Comparison of ENCODE assay signal across 26 cellular contexts in genomic region chr2:171241771-171242170, GRCh38.
A peak's percentile ranks its signal among the peaks of the same experiment; 100 is the strongest.
DNase-seq lines count a peak whose midpoint lies in the region; ATAC-seq, FAIRE-seq and TF ChIP-seq lines count a peak whose summit lies in the region.
"Had no signal": no experiment of that assay in that cellular context is flagged by ENCODE, and none has a peak within 500 bp of the region (broad histone marks: within the 10 kb centered on the region; RNA-seq: fewer than 3 reads in every experiment).

No MANE protein-coding gene starts in this region.

- H3K4me1 Mint-ChIP-seq in MCF 10A (ENCODE audit: insufficient read depth, unreplicated experiment), result no peaks in the 10 kb centered on the region
- no peaks in the 10 kb centered on the region for H3K4me1 Mint-ChIP-seq in effector memory CD8-positive, alpha-beta T cell (ENCODE audit: low read depth in 2 of 2)

- CTCF ChIA-PET in mammary epithelial cell (lab: Charles Lee; ENCODE audit: low non-redundant PET), result no interaction called here
- CTCF ChIA-PET in MCF 10A (lab: Yijun Ruan, JAX), result no interaction called here

- H3K4me1 ChIP-seq in mammary epithelial cell (ENCODE audit: insufficient read depth, low read length) (peaks cover 5% of the 10 kb centered on the region), foreskin keratinocyte (peaks cover 3% of the 10 kb centered on the region), trophoblast cell (ENCODE audit: control insufficient read depth in 1 of 2, insufficient read depth in 2 of 2, low read length in 2 of 2) (no peaks in the 10 kb centered on the region)
- H3K4me1 ChIP-seq: A549, BE2C had no signal

- no peak overlapping the region for H3K4me3 Mint-ChIP-seq in MCF 10A (ENCODE audit: unreplicated experiment)
- H3K4me3 Mint-ChIP-seq in effector memory CD8-positive, alpha-beta T cell, result no peak overlapping the region
- H3K4me3 Mint-ChIP-seq: CD14-positive monocyte; CD4-positive, alpha-beta memory T cell had no signal

- H3K27me3 ChIP-seq in mammary epithelial cell (ENCODE audit: insufficient read depth, low read length) (no peaks in the 10 kb centered on the region), WERI-Rb-1 (ENCODE audit: insufficient read depth, low read depth, severe bottlenecking) (no peaks in the 10 kb centered on the region), foreskin keratinocyte (no peaks in the 10 kb centered on the region), trophoblast cell (ENCODE audit: insufficient read depth, low read length) (no peaks in the 10 kb centered on the region)
- H3K27me3 ChIP-seq: BE2C; BLaER1 treated with 17β-estradiol and CSF1 and Interleukin-3, amounts not matched to agents 10 nM and 100 nM had no signal

- H3K23ac ChIP-seq in trophoblast cell (ENCODE audit: low read length), result no peak overlapping the region

- H3K79me2 ChIP-seq in mammary epithelial cell (ENCODE audit: insufficient read depth, low read length) (no peaks in the 10 kb centered on the region), trophoblast cell (ENCODE audit: control insufficient read depth, insufficient read depth, low read length, poor library complexity) (no peaks in the 10 kb centered on the region)

- H3K4me2 ChIP-seq in mammary epithelial cell (ENCODE audit: insufficient read depth, low read depth, low read length) (no peak overlapping the region), trophoblast cell (ENCODE audit: low read length) (no peak overlapping the region)
- H3K4me2 ChIP-seq: A549; BLaER1 treated with 17β-estradiol and CSF1 and Interleukin-3, amounts not matched to agents 10 nM and 100 nM had no signal

- H2BK12ac ChIP-seq in trophoblast cell (ENCODE audit: low read length), result no peak overlapping the region

- no peak overlapping the region for H2BK120ac ChIP-seq in trophoblast cell (ENCODE audit: insufficient read depth, low read length, poor library complexity)

- no peaks in the 10 kb centered on the region for H3K27me3 Mint-ChIP-seq in MCF 10A (ENCODE audit: insufficient read depth, unreplicated experiment)
- H3K27me3 Mint-ChIP-seq in effector memory CD8-positive, alpha-beta T cell, result peaks cover under 1 to 1% of the 10 kb centered on the region in 2 donors
- H3K27me3 Mint-ChIP-seq: CD4-positive, alpha-beta memory T cell had no signal

- peaks cover 8% of the 10 kb centered on the region for H3K9me3 ChIP-seq in mammary epithelial cell (replicated peaks; ENCODE audit: insufficient read depth, low read length)
- H3K9me3 ChIP-seq in WERI-Rb-1 (ENCODE audit: severe bottlenecking), result peaks cover 6% of the 10 kb centered on the region
- no peaks in the 10 kb centered on the region for H3K9me3 ChIP-seq in trophoblast cell (ENCODE audit: insufficient read depth, low read depth, low read length)
- H3K9me3 ChIP-seq: BE2C had no signal

- TF ChIP-seq CTCF in mammary epithelial cell (conservative IDR thresholded peaks at IDR 0.05 in 1 of 2, IDR thresholded peaks at IDR 0.05 in 1 of 2; ENCODE audit: extremely low read depth in 1 of 2, insufficient read depth in 1 of 2, low read depth in 1 of 2, low read length in 2 of 2), result no peak
- TF ChIP-seq CTCF in MCF 10A (IDR thresholded peaks at IDR 0.05; ENCODE audit: unreplicated experiment), result no peak
- TF ChIP-seq CTCF in WERI-Rb-1 (IDR thresholded peaks at IDR 0.05; ENCODE audit: low read depth, low read length), result no peak
- TF ChIP-seq CTCF in foreskin keratinocyte (conservative IDR thresholded peaks at IDR 0.05), result no peak

- H3K36me3 Mint-ChIP-seq in MCF 10A (ENCODE audit: insufficient read depth, unreplicated experiment), result no peaks in the 10 kb centered on the region
- no peaks in the 10 kb centered on the region for H3K36me3 Mint-ChIP-seq in effector memory CD8-positive, alpha-beta T cell (ENCODE audit: insufficient read depth)

- H3K27ac ChIP-seq in mammary epithelial cell (ENCODE audit: insufficient read depth, low read depth, low read length), result no peak overlapping the region
- no peak overlapping the region for H3K27ac ChIP-seq in WERI-Rb-1
- no peak overlapping the region for H3K27ac ChIP-seq in foreskin keratinocyte
- peak overlapping the region; percentile 48 for H3K27ac ChIP-seq in trophoblast cell (ENCODE audit: low read depth, low read length)
- H3K27ac ChIP-seq: A549; BLaER1 treated with 17β-estradiol and CSF1 and Interleukin-3, amounts not matched to agents 10 nM and 100 nM had no signal

- ATAC-seq in foreskin keratinocyte, result peak; percentile 8
- no peak for ATAC-seq in effector memory CD8-positive, alpha-beta T cell (replicated peaks)
- no peak for ATAC-seq in HG02870 (IDR thresholded peaks at IDR 0.05; ENCODE audit: unreplicated experiment)
- ATAC-seq: A549 had no signal

- H2AK5ac ChIP-seq in trophoblast cell (ENCODE audit: low read length), result no peak overlapping the region

- in situ Hi-C loops in mammary epithelial cell (cut with MboI; ENCODE audit: low sequenced_read_pairs in 2 of 2), result no loop called here

- no peaks in the 10 kb centered on the region for H3K36me3 ChIP-seq in mammary epithelial cell (ENCODE audit: insufficient read depth, low read length)
- H3K36me3 ChIP-seq in WERI-Rb-1, result no peaks in the 10 kb centered on the region
- H3K36me3 ChIP-seq in trophoblast cell (ENCODE audit: control insufficient read depth in 1 of 2, insufficient read depth in 2 of 2, low read length in 2 of 2), result no peaks in the 10 kb centered on the region
- H3K36me3 ChIP-seq: BE2C had no signal

- H4K8ac ChIP-seq in trophoblast cell (ENCODE audit: low read depth, low read length), result no peak overlapping the region

- WGBS in mammary epithelial cell (ENCODE audit: low coverage, missing lambda C conversion rate), result 42% methylated on average over 1 of the region's 1 CpG
- no CpG with 5 or more reads among the region's 1 CpG for WGBS in trophoblast cell (ENCODE audit: extremely low coverage, insufficient coverage, insufficient read length)

- no peak overlapping the region for H3K14ac ChIP-seq in trophoblast cell (ENCODE audit: low read length)

- H3K18ac ChIP-seq in trophoblast cell (ENCODE audit: low read length), result no peak overlapping the region

- no peak for FAIRE-seq in H54 (lab: Jason Lieb, UNC)
- FAIRE-seq: A549, GM12891, GM18507 had no signal

- no peak overlapping the region for H3K9ac ChIP-seq in mammary epithelial cell (ENCODE audit: insufficient read depth, low read length)
- H3K9ac ChIP-seq in trophoblast cell (ENCODE audit: low read length), result no peak overlapping the region
- H3K9ac ChIP-seq: BLaER1 treated with 17β-estradiol and CSF1 and Interleukin-3, amounts not matched to agents 10 nM and 100 nM had no signal

- no peak overlapping the region for H4K12ac ChIP-seq in trophoblast cell (ENCODE audit: low read depth, low read length)

- DNase-seq in mammary epithelial cell (peak; percentile 16), MCF 10A (ENCODE audit: unreplicated experiment) (no peak), WERI-Rb-1 (peak; percentile 24), foreskin keratinocyte (peak in 1 of 2 donors; percentile 64), trophoblast cell (no peak), H54 (ENCODE audit: insufficient read length, low spot score) (no peak)
- no peak for DNase-seq in effector memory CD8-positive, alpha-beta T cell
- DNase-seq: 8988T; ACHN; AML-193; BE2C; Calu3; CD4-positive, alpha-beta memory T cell; COR-L47; DMS53; DMS79 treated with DMSO at 0.1 percent for 48 hours; GF-D8; GOT3; H7; HCEC 1CT had no signal

- POLR2A ChIA-PET in MCF 10A (lab: Yijun Ruan, JAX), result interaction anchor here (0.8 kb wide), 1 partner anchor 9 kb away, joined by 3 read pairs; no protein-coding TSS in a partner anchor

- H3K4me3 ChIP-seq in mammary epithelial cell (replicated peaks in 1 of 3; ENCODE audit: insufficient read depth in 1 of 3, low read depth in 2 of 3, low read length in 3 of 3) (no peak overlapping the region), WERI-Rb-1 (ENCODE audit: low read depth, low read length) (no peak overlapping the region), trophoblast cell (ENCODE audit: low read depth, low read length) (no peak overlapping the region)
- H3K4me3 ChIP-seq: A549; BLaER1 treated with 17β-estradiol and CSF1 and Interleukin-3, amounts not matched to agents 10 nM and 100 nM had no signal

- H4K91ac ChIP-seq in trophoblast cell (ENCODE audit: low read depth, low read length), result no peak overlapping the region

- no peak overlapping the region for H2BK5ac ChIP-seq in trophoblast cell (ENCODE audit: low read depth, low read length, poor library complexity)

- H3K4ac ChIP-seq in trophoblast cell (ENCODE audit: low read depth, low read length), result no peak overlapping the region

- dilution Hi-C loops in mammary epithelial cell (cut with HindIII; ENCODE audit: low sequenced_read_pairs), result no loop called here

- no peak overlapping the region for H3K27ac Mint-ChIP-seq in MCF 10A (ENCODE audit: low read depth, unreplicated experiment)
- peak overlapping the region in 1 of 2 donors; percentile 38 for H3K27ac Mint-ChIP-seq in effector memory CD8-positive, alpha-beta T cell
- H3K27ac Mint-ChIP-seq: CD4-positive, alpha-beta memory T cell had no signal

- no peak for TF ChIP-seq POLR2A in H54 (IDR thresholded peaks at IDR 0.05; ENCODE audit: low read depth, low read length)

- BruUV-seq in mammary epithelial cell (replicated peaks; lab: Mats Ljungman, UMichigan), result no TSS peak
- BruUV-seq in MCF 10A (replicated peaks; lab: Mats Ljungman, UMichigan), result no TSS peak

- peak overlapping the region; percentile 42 for H2AFZ ChIP-seq in mammary epithelial cell (ENCODE audit: low read depth, low read length)
- no peak overlapping the region for H2AFZ ChIP-seq in trophoblast cell (ENCODE audit: insufficient read depth, low read length, poor library complexity)

- intact Hi-C loops in mammary epithelial cell (cut with micrococcal nuclease), result no loop called here
- intact Hi-C loops in MCF 10A (cut with micrococcal nuclease), result no loop called here

- peaks cover 14% of the 10 kb centered on the region for H3K9me3 Mint-ChIP-seq in MCF 10A (ENCODE audit: unreplicated experiment)
- no peaks in the 10 kb centered on the region for H3K9me3 Mint-ChIP-seq in effector memory CD8-positive, alpha-beta T cell

- no peaks in the 10 kb centered on the region for H4K20me1 ChIP-seq in mammary epithelial cell (ENCODE audit: insufficient read depth, low read length)
- H4K20me1 ChIP-seq: BLaER1 treated with 17β-estradiol and CSF1 and Interleukin-3, amounts not matched to agents 10 nM and 100 nM had no signal

- peaks cover 9% of the 10 kb centered on the region for H3K79me1 ChIP-seq in trophoblast cell (ENCODE audit: low read length)

Comparison
In these comparisons a context has a peak if more than half of its experiments do, and no peak if none do; other contexts are left out.
1. DNase-seq: peak in mammary epithelial cell (single experiment) and WERI-Rb-1 (single experiment); none in MCF 10A (single experiment), trophoblast cell (0 of 2), effector memory CD8-positive, alpha-beta T cell (0 of 3) and H54 (single experiment).